ENCODE assay signal across 22 cellular contexts in the genomic region with DNA sequence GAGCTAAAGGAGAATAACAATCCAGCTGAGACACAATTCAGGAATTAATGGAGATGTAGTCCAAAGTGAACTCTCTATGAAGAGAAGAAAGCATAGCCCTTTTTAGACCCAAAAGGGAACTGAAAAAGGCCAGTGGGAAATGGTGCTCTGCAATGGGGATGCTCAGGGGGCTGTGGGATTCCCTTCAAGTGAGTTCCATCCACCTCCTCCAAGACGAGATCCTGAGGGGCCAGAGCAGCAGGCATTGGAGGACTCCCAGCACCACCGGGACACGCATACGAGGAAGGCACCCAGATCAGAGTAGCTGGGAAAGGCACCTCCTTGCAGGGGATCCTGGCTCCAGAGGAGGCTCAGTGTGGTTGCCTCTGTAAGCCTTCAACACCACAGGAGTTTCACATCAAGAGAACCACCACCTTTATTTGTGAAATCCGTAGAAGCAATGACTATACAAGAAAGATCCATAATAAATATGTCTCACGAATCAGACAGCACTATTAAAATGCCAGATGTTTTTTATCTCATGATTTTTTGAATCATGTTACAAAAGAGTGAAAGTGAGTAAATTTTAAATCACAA.
"Had no signal": no experiment of that assay in that cellular context is flagged by ENCODE, and none has a peak within 500 bp of the region (broad histone marks: within the 10 kb centered on the region; RNA-seq: fewer than 3 reads in every experiment).

No MANE protein-coding gene starts in this region.

- DNase-seq: IMR-90, Karpas-422, KG1, MG63, NCI-H1092 treated with DMSO at 0.1 percent for 48 hours, NCI-H1436, NCI-H187, NCI-H2029, NCI-H2081 treated with DMSO at 0.1 percent for 48 hours, NCI-H2171, NCI-H524, NCI-H526 treated with DMSO at 0.1 percent for 48 hours, NCI-H748 treated with DMSO at 0.1 percent for 48 hours, Right ventricle myocardium superior, RPMI8226, SIG-M5, SW 1271, T-cell had no signal

- H3K27me3 Mint-ChIP-seq: T-cell had no signal

- H3K36me3 ChIP-seq: MG63, SJSA1 had no signal

- H3K4me3 ChIP-seq: MG63, SJSA1, SK-N-MC had no signal

- H3K27me3 ChIP-seq: MG63, SJSA1 had no signal

- H3K4me1 Mint-ChIP-seq: T-cell had no signal

- H3K4me3 Mint-ChIP-seq: T-cell; T-helper 1 cell treated with Interleukin-12 subunit alpha and Interleukin-12 subunit beta and Interleukin-4 antibody, amounts not matched to agents 30 μg/mL and 1 μg/mL, for 36 hours had no signal

- H3K27ac Mint-ChIP-seq: T-cell; T-helper 1 cell treated with Interleukin-12 subunit alpha and Interleukin-12 subunit beta and Interleukin-4 antibody, amounts not matched to agents 30 μg/mL and 1 μg/mL, for 36 hours had no signal

- ATAC-seq: HepG2, T-cell had no signal

- H3K27ac ChIP-seq: SJSA1, SK-N-MC had no signal

- H3K36me3 Mint-ChIP-seq: T-cell had no signal
